7 cellular contexts compared by ENCODE assay signal in the genomic region with DNA sequence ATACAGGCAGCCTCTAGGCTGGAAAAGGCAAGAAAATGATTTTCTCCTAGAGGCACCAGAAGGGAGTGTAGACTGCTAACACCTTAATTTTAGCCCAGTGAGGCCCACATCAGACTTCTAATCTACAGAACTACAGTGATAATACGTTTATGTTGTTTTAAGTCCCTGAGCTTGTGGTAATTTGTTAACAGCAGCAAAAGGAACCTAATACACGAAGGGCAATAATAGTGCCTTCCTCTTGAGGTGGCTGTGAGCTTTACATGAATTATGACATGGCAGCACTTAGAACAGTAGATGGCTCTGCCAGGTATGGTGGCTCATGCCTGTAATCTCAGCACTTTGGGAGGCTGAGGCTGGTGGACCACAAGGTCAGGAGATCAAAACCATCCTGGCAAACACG.
"Had no signal": no experiment of that assay in that cellular context is flagged by ENCODE, and none has a peak within 500 bp of the region (broad histone marks: within the 10 kb centered on the region; RNA-seq: fewer than 3 reads in every experiment).

No MANE protein-coding gene starts in this region.

- H3K36me3 Mint-ChIP-seq: IgD-negative memory B cell had no signal

- H3K9me3 Mint-ChIP-seq: IgD-negative memory B cell had no signal

- H3K4me2 ChIP-seq: KMS-11 had no signal

- H3K27ac Mint-ChIP-seq: IgD-negative memory B cell had no signal

- H3K4me1 Mint-ChIP-seq: IgD-negative memory B cell had no signal

- H3K9ac ChIP-seq: KMS-11 had no signal

- FAIRE-seq: K562 had no signal

- H3K27ac ChIP-seq: HL-60, KMS-11 had no signal

- ATAC-seq: K562 had no signal

- DNase-seq: IMR-90, KBM-7, KG1 had no signal

- H3K4me3 Mint-ChIP-seq: IgD-negative memory B cell had no signal

- H3K4me3 ChIP-seq: K562 had no signal
